Comparison of ENCODE assay signal across 1 cellular context in the genomic region with DNA sequence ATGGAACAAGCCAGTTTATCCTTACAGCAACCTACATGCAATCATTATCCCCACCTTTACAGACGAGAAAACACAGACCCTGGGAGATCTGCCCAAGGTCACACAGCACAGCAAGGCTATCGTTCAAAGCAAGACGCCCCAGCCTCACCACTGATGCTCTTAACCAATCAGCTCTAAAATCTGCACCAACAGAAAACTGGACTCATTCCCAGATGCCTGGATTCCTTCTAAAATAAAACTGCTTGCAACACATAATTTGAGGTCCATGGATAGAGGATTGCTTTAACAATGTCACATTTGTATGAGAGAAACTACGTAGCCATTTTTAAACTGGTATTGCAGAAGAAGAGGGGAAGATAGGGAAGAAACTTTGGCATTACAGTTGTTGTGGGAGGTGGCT.
TF ChIP-seq lines count a peak whose summit lies in the region.

No MANE protein-coding gene starts in this region.

TF ChIP-seq in IMR-90, 13 proteins besides CTCF, POLR2A, EP300 and RAD21:
- TF ChIP-seq CEBPB (IDR thresholded peaks at IDR 0.05; ENCODE audit: low read depth, low read length) (0 out of 2 replicates have a peak, but pooled peaks have one; percentile 8), RFX5 (IDR thresholded peaks at IDR 0.05; ENCODE audit: low read depth, low read length) (no peak), SMC3 (IDR thresholded peaks at IDR 0.05; ENCODE audit: low read depth, low read length) (no peak), RCOR1 (IDR thresholded peaks at IDR 0.05; ENCODE audit: insufficient replicate concordance, low read length) (no peak), MAFK (IDR thresholded peaks at IDR 0.05; ENCODE audit: low read depth, low read length) (no peak), MXI1 (IDR thresholded peaks at IDR 0.05; ENCODE audit: borderline replicate concordance, low read depth, low read length) (no peak), USF2 (IDR thresholded peaks at IDR 0.05; ENCODE audit: low read depth, low read length) (no peak)
TF ChIP-seq in IMR-90: peak in this region for 1.
